Comparison of ENCODE assay signal across 2 cellular contexts in genomic region chr9:130548103-130548502, GRCh38.
TF ChIP-seq lines count a peak whose summit lies in the region.

No MANE protein-coding gene starts in this region.

TF ChIP-seq in HCT116, 20 proteins besides CTCF, POLR2A, EP300 and RAD21:
- TF ChIP-seq POLR2AphosphoS5 (IDR thresholded peaks at IDR 0.05; ENCODE audit: low read depth, low read length) = no peak
- no peak for TF ChIP-seq ATF3 (IDR thresholded peaks at IDR 0.05)
- TF ChIP-seq REST (IDR thresholded peaks at IDR 0.05; ENCODE audit: low read depth) = no peak
- no peak for TF ChIP-seq YY1 (IDR thresholded peaks at IDR 0.05; ENCODE audit: extremely low read depth, insufficient replicate concordance, low read depth, low read length)
- TF ChIP-seq EZH2 (IDR thresholded peaks at IDR 0.05) = no peak
- no peak for TF ChIP-seq EGR1 (IDR thresholded peaks at IDR 0.05; ENCODE audit: low read depth)
- TF ChIP-seq ELF1 (IDR thresholded peaks at IDR 0.05; ENCODE audit: borderline replicate concordance, low read depth) = no peak
- no peak for TF ChIP-seq EZH2phosphoT487 (IDR thresholded peaks at IDR 0.05; ENCODE audit: borderline replicate concordance)

TF ChIP-seq in K562, 482 proteins besides CTCF, POLR2A, EP300 and RAD21:
- TF ChIP-seq KHSRP (IDR thresholded peaks at IDR 0.05) (no peak), MEF2D (tag; conservative IDR thresholded peaks at IDR 0.05; ENCODE audit: low read depth) (no peak), GTF2A2 (tag; IDR thresholded peaks at IDR 0.05) (no peak), THRAP3 (IDR thresholded peaks at IDR 0.05; ENCODE audit: borderline replicate concordance) (no peak), NONO (IDR thresholded peaks at IDR 0.05; ENCODE audit: low read depth in 2 of 2, low read length in 1 of 2) (no peak)
